21 cellular contexts compared by ENCODE assay signal in the genomic region with DNA sequence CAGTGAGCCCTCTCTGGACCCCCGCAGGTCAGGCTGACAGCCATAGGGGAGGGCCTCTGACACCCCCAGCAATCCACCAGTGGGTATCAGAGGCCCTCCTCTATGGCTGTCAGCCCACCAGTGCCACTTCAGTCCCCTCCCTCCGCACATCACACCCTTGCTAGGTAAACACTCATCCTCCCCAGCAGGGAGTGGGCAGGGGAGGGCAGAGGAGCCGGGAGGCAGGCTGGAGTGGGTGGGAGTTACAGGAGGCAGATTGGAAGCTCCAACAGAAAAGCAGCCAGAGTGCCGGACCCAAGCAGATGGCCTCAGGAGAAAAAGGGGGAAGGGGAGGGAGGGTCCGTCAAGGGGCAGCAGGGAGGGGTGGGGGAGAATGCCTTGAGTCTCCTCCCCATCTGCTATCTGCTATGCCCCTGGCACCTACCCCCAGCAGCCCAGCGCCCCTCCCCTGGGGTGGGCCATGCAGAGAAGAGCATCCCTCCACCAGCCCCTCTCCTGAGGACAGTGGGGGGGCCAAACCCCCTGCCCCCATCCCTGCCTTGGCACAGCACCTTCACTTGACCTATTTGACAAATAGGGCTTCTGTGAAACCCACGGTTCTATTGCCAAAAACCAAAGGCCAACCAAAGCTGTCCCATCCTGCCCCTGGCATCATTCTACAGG. TPM values are rescaled to one million over a fixed set of nuclear protein-coding genes. Genes with fewer than 3 reads are reported as not detected.
DNase-seq lines count a peak whose midpoint lies in the region; ATAC-seq, FAIRE-seq and TF ChIP-seq lines count a peak whose summit lies in the region.
"Had no signal": no experiment of that assay in that cellular context is flagged by ENCODE, and none has a peak within 500 bp of the region (broad histone marks: within the 10 kb centered on the region; RNA-seq: fewer than 3 reads in every experiment).

No MANE protein-coding gene starts in this region.

- no peak overlapping the region for H3K9ac ChIP-seq in kidney (ENCODE audit: low read length in 2 of 2)

- FAIRE-seq in kidney (lab: Jason Lieb, UNC): no peak

- no peak overlapping the region for H3K4me3 ChIP-seq in kidney (ENCODE audit: low read length in 2 of 2)
- H3K4me3 ChIP-seq: hepatocyte, testis had no signal

- no peak for TF ChIP-seq CTCF in kidney (IDR thresholded peaks at IDR 0.05; ENCODE audit: borderline replicate concordance, extremely low read depth, insufficient read depth)

- H3K36me3 ChIP-seq in kidney (ENCODE audit: control insufficient read depth in 1 of 2, insufficient read depth in 2 of 2, low read length in 2 of 2): no peaks in the 10 kb centered on the region

- DNase-seq in NCI-H146 (lab: John Stamatoyannopoulos, UW) (peak; percentile 19), NCI-H146 treated with DMSO at 0.1 percent for 48 hours (lab: John Stamatoyannopoulos, UW; ENCODE audit: unreplicated experiment) (no peak), DMS 273 (lab: John Stamatoyannopoulos, UW; ENCODE audit: unreplicated experiment) (peak; percentile 78), NCI-H524 treated with DMSO at 0.1 percent for 48 hours (lab: John Stamatoyannopoulos, UW) (peak; percentile 37), kidney (peak; percentile 62), middle frontal gyrus (ENCODE audit: extremely low spot score, low spot score) (no peak), posterior vena cava (ENCODE audit: low spot score) (no peak)
- DNase-seq: activated T-cell treated with anti-CD3 and anti-CD28 coated beads, Interleukin-2, amount 50 U/mL, for 72 hours; AML-193; CD8-positive, alpha-beta memory T cell; central memory CD4-positive, alpha-beta T cell; GF-D8; Karpas-422; NCI-H2081; NCI-H526; SHP77 treated with DMSO at 0.1 percent for 48 hours; testis had no signal

- intact Hi-C loops in kidney (cut with DNase I): no loop called here
- intact Hi-C loops in posterior vena cava (cut with DNase I): no loop called here

- no peak for ATAC-seq in HG03469 (IDR thresholded peaks at IDR 0.05; ENCODE audit: unreplicated experiment)
- ATAC-seq: activated T-cell treated with anti-CD3 and anti-CD28 coated beads, Interleukin-2, amount 50 U/mL, for 72 hours had no signal

- H3K4me1 ChIP-seq in kidney (ENCODE audit: control insufficient read depth in 1 of 2, insufficient read depth in 1 of 2, low read depth in 1 of 2, low read length in 2 of 2): peaks cover 0 to 10% of the 10 kb centered on the region in 2 donors

- no peaks in the 10 kb centered on the region for H3K9me3 ChIP-seq in kidney (ENCODE audit: control insufficient read depth in 1 of 2, low read length in 2 of 2)
- H3K9me3 ChIP-seq: testis had no signal

- no peak overlapping the region for H3K27ac ChIP-seq in kidney (ENCODE audit: low read depth in 2 of 2, low read length in 2 of 2)
- H3K27ac ChIP-seq: epithelial cell of prostate, hepatocyte, testis had no signal

RNA-seq across cellular contexts. Expression of gene RASGEF1A, which starts 2.4 kb away (rescaled TPM):
- total RNA-seq in kidney (3.6 TPM), posterior vena cava (1 to 10 TPM in 1 of 2 donors, under 1 TPM in 1; 0.81 to 1.1 TPM)
- polyA plus RNA-seq in kidney (ENCODE audit: insufficient read depth, low read depth, low replicate concordance): 2.8 TPM
- total RNA-seq: A172 had no signal

Comparison
In these comparisons a context has a peak if more than half of its experiments do, and no peak if none do; other contexts are left out.
1. DNase-seq: peak in NCI-H146 (single experiment), DMS 273 (single experiment), NCI-H524 treated with DMSO at 0.1 percent for 48 hours (single experiment) and kidney (single experiment); none in NCI-H146 treated with DMSO at 0.1 percent for 48 hours (single experiment), middle frontal gyrus (single experiment) and posterior vena cava (single experiment).